26 cellular contexts compared by ENCODE assay signal in genomic region chr10:1153253-1153763, GRCh38.
"Had no signal": no experiment of that assay in that cellular context is flagged by ENCODE, and none has a peak within 500 bp of the region (broad histone marks: within the 10 kb centered on the region; RNA-seq: fewer than 3 reads in every experiment).

No MANE protein-coding gene starts in this region.

- H3K4me1 Mint-ChIP-seq: naive B cell had no signal

- H3K9me3 ChIP-seq: adrenal gland, ascending aorta, colonic mucosa, gastroesophageal sphincter, heart left ventricle, lower lobe of right lung, ovary, prostate gland, right atrium auricular region, tibial artery had no signal

- H3K4me3 ChIP-seq: adrenal gland, ascending aorta, colonic mucosa, dorsolateral prefrontal cortex, gastroesophageal sphincter, heart left ventricle, lower lobe of right lung, ovary, prostate gland, right atrium auricular region, tibial artery had no signal

- H3K4me3 Mint-ChIP-seq: activated CD4-positive, alpha-beta T cell treated with anti-CD3 and anti-CD28 coated beads, Interleukin-2, amount 10 ng/mL, durations not matched to agents 7 days and 5 days; activated naive CD8-positive, alpha-beta T cell; effector memory CD8-positive, alpha-beta T cell; naive B cell; stimulated activated naive CD8-positive, alpha-beta T cell treated with anti-CD3 and anti-CD28 coated beads, Interleukin-15, Interleukin-2, amounts not matched to agents 100 ng/mL and 50 ng/mL, for 24 hours had no signal

- H3K36me3 ChIP-seq: adrenal gland, ascending aorta, colonic mucosa, gastroesophageal sphincter, heart left ventricle, lower lobe of right lung, ovary, prostate gland, right atrium auricular region, tibial artery, WERI-Rb-1 had no signal

- H3K27me3 Mint-ChIP-seq: activated CD4-positive, alpha-beta T cell treated with anti-CD3 and anti-CD28 coated beads, Interleukin-2, amount 10 ng/mL, durations not matched to agents 7 days and 5 days had no signal

- H3K27ac ChIP-seq: adrenal gland, ascending aorta, colonic mucosa, dorsolateral prefrontal cortex, gastroesophageal sphincter, heart left ventricle, lower lobe of right lung, ovary, prostate gland, right atrium auricular region, tibial artery, WERI-Rb-1 had no signal

- H3K4me1 ChIP-seq: adrenal gland, ascending aorta, colonic mucosa, gastroesophageal sphincter, lower lobe of right lung, prostate gland, tibial artery had no signal

- DNase-seq: activated CD4-positive, alpha-beta T cell treated with anti-CD3 and anti-CD28 coated beads, Interleukin-2, amount 10 ng/mL, durations not matched to agents 7 days and 5 days; activated gamma-delta T cell treated with Interleukin-2 at 50 U/mL for 16 hours; activated T-cell treated with anti-CD3 and anti-CD28 coated beads, Interleukin-2, amount 50 U/mL, for 1 hour; central memory CD4-positive, alpha-beta T cell; effector memory CD8-positive, alpha-beta T cell; kidney; lower lobe of right lung; naive B cell; ovary; stimulated activated CD4-positive, alpha-beta T cell treated with anti-CD3 and anti-CD28 coated beads, Interleukin-4, amount 100 ng/mL, for 4 hours; substantia nigra; T-helper 1 cell; WERI-Rb-1 had no signal

- ATAC-seq: effector memory CD8-positive, alpha-beta T cell; esophagus mucosa; gastroesophageal sphincter; heart left ventricle; left lobe of liver; lower lobe of right lung had no signal

- H3K27ac Mint-ChIP-seq: activated CD4-positive, alpha-beta T cell treated with anti-CD3 and anti-CD28 coated beads, Interleukin-2, amount 10 ng/mL, durations not matched to agents 7 days and 5 days; activated naive CD8-positive, alpha-beta T cell; effector memory CD8-positive, alpha-beta T cell; stimulated activated naive CD8-positive, alpha-beta T cell treated with anti-CD3 and anti-CD28 coated beads, Interleukin-15, Interleukin-2, amounts not matched to agents 100 ng/mL and 50 ng/mL, for 24 hours had no signal

- H3K27me3 ChIP-seq: adrenal gland, ascending aorta, colonic mucosa, dorsolateral prefrontal cortex, ovary, right atrium auricular region had no signal

- H3K9me3 Mint-ChIP-seq: activated CD4-positive, alpha-beta T cell treated with anti-CD3 and anti-CD28 coated beads, Interleukin-2, amount 10 ng/mL, durations not matched to agents 7 days and 5 days; effector memory CD8-positive, alpha-beta T cell; stimulated activated naive CD8-positive, alpha-beta T cell treated with anti-CD3 and anti-CD28 coated beads, Interleukin-15, Interleukin-2, amounts not matched to agents 100 ng/mL and 50 ng/mL, for 24 hours had no signal

- H3K36me3 Mint-ChIP-seq: activated naive CD8-positive, alpha-beta T cell; naive B cell had no signal
